ENCODE assay signal across 8 cellular contexts in genomic region chr1:148911303-148911934, GRCh38.
DNase-seq lines count a peak whose midpoint lies in the region; ATAC-seq and TF ChIP-seq lines count a peak whose summit lies in the region.
"Not testable (repeated sequence)": the region's sequence is repeated elsewhere in the genome, so short reads cannot be mapped to it uniquely, and the experiment has no call there.

No MANE protein-coding gene starts in this region.

- H2BK120ac ChIP-seq in IMR-90 (ENCODE audit: low read depth, low read length), result not testable (repeated sequence)

- TF ChIP-seq CTCF in IMR-90 (conservative IDR thresholded peaks at IDR 0.05; ENCODE audit: low read depth, low read length); cardiac muscle cell (IDR thresholded peaks at IDR 0.05; ENCODE audit: low read depth, low read length); mucosa of descending colon (IDR thresholded peaks at IDR 0.05); upper lobe of right lung (IDR thresholded peaks at IDR 0.05): not testable (repeated sequence)

- not testable (repeated sequence) for H3K36me3 Mint-ChIP-seq in T-helper 17 cell (ENCODE audit: low read depth); central memory CD8-positive, alpha-beta T cell (ENCODE audit: insufficient read depth)

- H3K27ac Mint-ChIP-seq in T-helper 17 cell; central memory CD8-positive, alpha-beta T cell (ENCODE audit: low read depth): not testable (repeated sequence)

- H3K4me3 Mint-ChIP-seq in T-helper 17 cell; central memory CD8-positive, alpha-beta T cell: not testable (repeated sequence)

- H3K36me3 ChIP-seq in IMR-90 (ENCODE audit: control insufficient read depth, insufficient read depth, low read length); cardiac muscle cell; mucosa of descending colon (ENCODE audit: low read depth); upper lobe of right lung: not testable (repeated sequence)

- ATAC-seq in IMR-90 (ENCODE audit: low read depth) (peak; percentile 69), T-helper 17 cell (peak; percentile 50), left lobe of liver (peak; percentile 71), mucosa of descending colon (peak; percentile 59), sciatic nerve (peak; percentile 36), upper lobe of right lung (peak; percentile 92)
- ATAC-seq in central memory CD8-positive, alpha-beta T cell (replicated peaks; ENCODE audit: extremely low read depth, poor library complexity, severe bottlenecking), result peak; percentile 28

- not testable (repeated sequence) for H3K18ac ChIP-seq in IMR-90 (ENCODE audit: low read depth, low read length)

- POLR2A ChIA-PET in IMR-90 (lab: Charles Lee; ENCODE audit: unreplicated experiment), result not testable (repeated sequence)

- H4K8ac ChIP-seq in IMR-90 (ENCODE audit: low read depth in 2 of 2, low read length in 2 of 2), result not testable (repeated sequence)

- not testable (repeated sequence) for H4K91ac ChIP-seq in IMR-90 (ENCODE audit: insufficient read depth, low read depth, low read length)

- not testable (repeated sequence) for TF ChIP-seq RAD21 in IMR-90 (IDR thresholded peaks at IDR 0.05; ENCODE audit: low read length)

- H3K9me3 ChIP-seq in IMR-90 (ENCODE audit: control insufficient read depth, insufficient read depth, low read length); T-helper 17 cell (ENCODE audit: control insufficient read depth, low read length, poor library complexity, severe bottlenecking); cardiac muscle cell (ENCODE audit: low read depth); mucosa of descending colon; upper lobe of right lung: not testable (repeated sequence)

- H2AK5ac ChIP-seq in IMR-90 (ENCODE audit: low read depth, low read length), result not testable (repeated sequence)

- not testable (repeated sequence) for H4K20me1 ChIP-seq in IMR-90 (ENCODE audit: insufficient read depth, low read length)

- dilution Hi-C loops in IMR-90 (cut with HindIII; ENCODE audit: low sequenced_read_pairs, unreplicated experiment), result not testable (repeated sequence)

- H3K4ac ChIP-seq in IMR-90 (ENCODE audit: low read depth, low read length), result not testable (repeated sequence)

- H3K4me1 Mint-ChIP-seq in T-helper 17 cell; central memory CD8-positive, alpha-beta T cell: not testable (repeated sequence)

- in situ Hi-C loops in IMR-90 (cut with MboI; ENCODE audit: low sequenced_read_pairs), result not testable (repeated sequence)

- not testable (repeated sequence) for BruUV-seq in IMR-90 (replicated peaks; lab: Mats Ljungman, UMichigan)

- not testable (repeated sequence) for H3K27ac ChIP-seq in IMR-90 (ENCODE audit: insufficient read depth, low read length); upper lobe of right lung
- peak overlapping the region; percentile 78 for H3K27ac ChIP-seq in cardiac muscle cell

- not testable (repeated sequence) for H2AK9ac ChIP-seq in IMR-90 (replicated peaks; ENCODE audit: low read depth, low read length, poor library complexity)

- H3K9me3 Mint-ChIP-seq in central memory CD8-positive, alpha-beta T cell, result not testable (repeated sequence)

- H3K27me3 ChIP-seq in IMR-90 (ENCODE audit: control insufficient read depth, insufficient read depth, low read length); cardiac muscle cell; upper lobe of right lung: not testable (repeated sequence)

- not testable (repeated sequence) for H3K9ac ChIP-seq in IMR-90 (ENCODE audit: low read depth, low read length)

- not testable (repeated sequence) for H2AFZ ChIP-seq in IMR-90 (replicated peaks; ENCODE audit: low read length, poor library complexity)

- H2BK5ac ChIP-seq in IMR-90 (ENCODE audit: low read depth, low read length, poor library complexity, severe bottlenecking), result not testable (repeated sequence)

- not testable (repeated sequence) for H3K79me1 ChIP-seq in IMR-90 (ENCODE audit: low read depth in 1 of 2, low read length in 2 of 2)

- not testable (repeated sequence) for H3K56ac ChIP-seq in IMR-90 (ENCODE audit: extremely low read depth, insufficient read depth, low read length)

- intact Hi-C loops in IMR-90 (cut with micrococcal nuclease); mucosa of descending colon (cut with DNase I, micrococcal nuclease); sciatic nerve (cut with DNase I); upper lobe of right lung (cut with DNase I): not testable (repeated sequence)

- no CpG with 5 or more reads among the region's 5 CpGs for WGBS in IMR-90 (ENCODE audit: extremely low coverage in 2 of 2, insufficient read length in 1 of 2), 2 experiments

- CTCF ChIA-PET in IMR-90 (lab: Yijun Ruan, JAX), result not testable (repeated sequence)

- not testable (repeated sequence) for TF ChIP-seq POLR2A in IMR-90 (IDR thresholded peaks at IDR 0.05; ENCODE audit: low read depth, low read length)

- H3K23ac ChIP-seq in IMR-90 (ENCODE audit: low read depth, low read length), result not testable (repeated sequence)

- not testable (repeated sequence) for H3K4me1 ChIP-seq in IMR-90 (ENCODE audit: control insufficient read depth, insufficient read depth, low read length); cardiac muscle cell (ENCODE audit: low read depth); mucosa of descending colon (ENCODE audit: low read depth); upper lobe of right lung

- DNase-seq in IMR-90; T-helper 17 cell; central memory CD8-positive, alpha-beta T cell (ENCODE audit: low spot score in 2 of 2); cardiac muscle cell (ENCODE audit: low read depth in 1 of 2, low spot score in 1 of 2); left lobe of liver (ENCODE audit: low spot score); mucosa of descending colon; sciatic nerve (ENCODE audit: low spot score); upper lobe of right lung: not testable (repeated sequence)

- H3K4me3 ChIP-seq in IMR-90 (ENCODE audit: insufficient read depth, low read depth, low read length); cardiac muscle cell; mucosa of descending colon; upper lobe of right lung: not testable (repeated sequence)

- not testable (repeated sequence) for H2BK20ac ChIP-seq in IMR-90 (ENCODE audit: low read depth, low read length)

- H3K27me3 Mint-ChIP-seq in T-helper 17 cell; central memory CD8-positive, alpha-beta T cell: not testable (repeated sequence)

- not testable (repeated sequence) for H2BK15ac ChIP-seq in IMR-90 (ENCODE audit: low read depth, low read length)

- not testable (repeated sequence) for H3K9me1 ChIP-seq in IMR-90 (ENCODE audit: insufficient read depth, low read length)

- not testable (repeated sequence) for H4K5ac ChIP-seq in IMR-90 (ENCODE audit: low read depth, low read length)

- H3K14ac ChIP-seq in IMR-90 (replicated peaks; ENCODE audit: low read depth, low read length), result not testable (repeated sequence)

- H3K4me2 ChIP-seq in IMR-90 (ENCODE audit: low read depth, low read length), result not testable (repeated sequence)

Comparison
In these comparisons a context has a peak if more than half of its experiments do, and no peak if none do; other contexts are left out.
1. ATAC-seq: peak in every context shown above with its lines; median percentile 92 in upper lobe of right lung; 71 in left lobe of liver; 69 in IMR-90; 59 in mucosa of descending colon; 50 in T-helper 17 cell; 36 in sciatic nerve; 28 in central memory CD8-positive, alpha-beta T cell.